20 cellular contexts compared by ENCODE assay signal in genomic region chr12:22256076-22256475, GRCh38.
DNase-seq lines count a peak whose midpoint lies in the region; ATAC-seq and TF ChIP-seq lines count a peak whose summit lies in the region.
"Had no signal": no experiment of that assay in that cellular context is flagged by ENCODE, and none has a peak within 500 bp of the region (broad histone marks: within the 10 kb centered on the region; RNA-seq: fewer than 3 reads in every experiment).

No MANE protein-coding gene starts in this region.

- H3K9me3 ChIP-seq in ectodermal cell (ENCODE audit: control insufficient read depth, low read length) (no peaks in the 10 kb centered on the region), mesodermal cell (ENCODE audit: control insufficient read depth, low read length) (no peaks in the 10 kb centered on the region), suprapubic skin (no peaks in the 10 kb centered on the region)
- H3K9me3 ChIP-seq: stomach had no signal

- in situ Hi-C loops in SK-MEL-5 (cut with HindIII; ENCODE audit: low pct_unique_long_range_greater_than_20kb, low sequenced_read_pairs), result no loop called here

- no peak for TF ChIP-seq EP300 in suprapubic skin (IDR thresholded peaks at IDR 0.05)

- no peak for ATAC-seq in HG02973 (IDR thresholded peaks at IDR 0.05; ENCODE audit: unreplicated experiment)
- ATAC-seq: activated CD8-positive, alpha-beta T cell treated with anti-CD3 and anti-CD28 coated beads for 36 hours; activated naive CD4-positive, alpha-beta T cell treated with anti-CD3 and anti-CD28 coated beads, Interleukin-2, amount 50 U/mL, for 72 hours; K562; sciatic nerve had no signal

- peak; percentile 78 for DNase-seq in SK-MEL-5 (ENCODE audit: low read depth, low spot score)
- DNase-seq in suprapubic skin (ENCODE audit: low spot score in 2 of 2), result no peak
- DNase-seq in AG08396 (ENCODE audit: low spot score), result no peak
- DNase-seq in DMS 273 (lab: John Stamatoyannopoulos, UW; ENCODE audit: unreplicated experiment), result no peak
- DNase-seq: activated CD8-positive, alpha-beta T cell treated with anti-CD3 and anti-CD28 coated beads for 36 hours; activated T-cell treated with anti-CD3 and anti-CD28 coated beads, Interleukin-2, amount 50 U/mL, for 48 hours; COR-L47; head of caudate nucleus; MV-4-11; NCI-H2081 treated with DMSO at 0.1 percent for 48 hours; NCI-H524; SIG-M5; stimulated activated CD4-positive, alpha-beta T cell treated with anti-CD3 and anti-CD28 coated beads, Interleukin-2, amount 100 ng/mL, for 24 hours; stomach had no signal

- H3K4me3 ChIP-seq in ectodermal cell (ENCODE audit: insufficient read depth, low read depth, low read length), result no peak overlapping the region
- no peak overlapping the region for H3K4me3 ChIP-seq in mesodermal cell (ENCODE audit: extremely low read depth, insufficient read depth, low read length, poor library complexity, severe bottlenecking)
- no peak overlapping the region for H3K4me3 ChIP-seq in suprapubic skin
- H3K4me3 ChIP-seq: K562 had no signal

- peak overlapping the region; percentile 89 for H3K27ac ChIP-seq in ectodermal cell (ENCODE audit: insufficient read depth, low read depth, low read length, poor library complexity, severe bottlenecking)
- H3K27ac ChIP-seq in mesodermal cell (ENCODE audit: low read depth, low read length, severe bottlenecking), result peak overlapping the region; percentile 68
- H3K27ac ChIP-seq in suprapubic skin, result peak overlapping the region; percentile 23

- H3K36me3 ChIP-seq in ectodermal cell (ENCODE audit: control insufficient read depth, insufficient read depth, low read length) (no peaks in the 10 kb centered on the region), mesodermal cell (ENCODE audit: control insufficient read depth, insufficient read depth, low read length) (no peaks in the 10 kb centered on the region), suprapubic skin (no peaks in the 10 kb centered on the region)
- H3K36me3 ChIP-seq: stomach had no signal

- WGBS in ectodermal cell, 2 experiments, result 86 to 95% methylated on average over 7 of the region's 7 CpGs
- WGBS in mesodermal cell (ENCODE audit: insufficient coverage in 2 of 2), 2 experiments, result 85 to 88% methylated on average over 3 to 7 of the region's 7 CpGs
- 75% methylated on average over 7 of the region's 7 CpGs for WGBS in suprapubic skin

- H3K27me3 ChIP-seq in ectodermal cell (ENCODE audit: control insufficient read depth, insufficient read depth, low read length, poor library complexity, severe bottlenecking) (no peaks in the 10 kb centered on the region), suprapubic skin (no peaks in the 10 kb centered on the region)
- H3K27me3 ChIP-seq: stomach had no signal

- peaks cover 28% of the 10 kb centered on the region for H3K4me1 ChIP-seq in ectodermal cell (ENCODE audit: control insufficient read depth, insufficient read depth, low read length)
- H3K4me1 ChIP-seq in mesodermal cell (ENCODE audit: control insufficient read depth, insufficient read depth, low read length, poor library complexity, severe bottlenecking), result peaks cover 3% of the 10 kb centered on the region
- H3K4me1 ChIP-seq in suprapubic skin, result peaks cover 22% of the 10 kb centered on the region

- no peak for TF ChIP-seq CTCF in suprapubic skin (IDR thresholded peaks at IDR 0.05)

- no peak for TF ChIP-seq POLR2A in suprapubic skin (IDR thresholded peaks at IDR 0.05)

Comparison
In these comparisons a context has a peak if more than half of its experiments do, and no peak if none do; other contexts are left out.
1. H3K27ac ChIP-seq: peak in every context shown above with its lines; median percentile 89 in ectodermal cell; 68 in mesodermal cell; 23 in suprapubic skin.